ENCODE assay signal across 8 cellular contexts in genomic region chr18:59308201-59309014, GRCh38. TPM values are rescaled to one million over a fixed set of nuclear protein-coding genes. Genes with fewer than 3 reads are reported as not detected.
DNase-seq lines count a peak whose midpoint lies in the region; ATAC-seq, FAIRE-seq and TF ChIP-seq lines count a peak whose summit lies in the region.

No MANE protein-coding gene starts in this region.

- no peak overlapping the region for H3K27ac Mint-ChIP-seq in activated CD8-positive, alpha-beta T cell treated with anti-CD3 and anti-CD28 coated beads, Interleukin-2, amount 10 ng/mL, durations not matched to agents 7 days and 5 days

- H3K27ac ChIP-seq in H1 (ENCODE audit: low read depth, low read length) (no peak overlapping the region), mesendoderm (ENCODE audit: low read depth, low read length) (no peak overlapping the region)

- peak overlapping the region; percentile 90; the same call in 1 of the 2 replicates for H2AFZ ChIP-seq in H1 (ENCODE audit: low read length)

- peaks cover 0 to 13% (median 6%) of the 10 kb centered on the region in 4 experiments; a peak in 6 of 7 replicates for H3K27me3 ChIP-seq in H1 (replicated peaks in 1 of 4; ENCODE audit: control insufficient read depth in 3 of 4, extremely low read depth in 1 of 4, insufficient read depth in 3 of 4, low read length in 3 of 4)
- H3K27me3 ChIP-seq in mesendoderm (ENCODE audit: insufficient read depth, low read length, poor library complexity): no peaks in the 10 kb centered on the region

- H3K36me3 ChIP-seq in H1 (ENCODE audit: control insufficient read depth in 2 of 4, insufficient read depth in 4 of 4, low read length in 3 of 4) (no peaks in the 10 kb centered on the region), mesendoderm (ENCODE audit: control insufficient read depth, insufficient read depth, low read length) (no peaks in the 10 kb centered on the region)

- H2BK15ac ChIP-seq in H1 (ENCODE audit: low read length) (no peak overlapping the region), mesendoderm (replicated peaks; ENCODE audit: low read depth) (no peak overlapping the region)

- H3K14ac ChIP-seq in H1 (ENCODE audit: insufficient read length): no peak overlapping the region

- TF ChIP-seq POLR2A in H1 (IDR thresholded peaks at IDR 0.05; ENCODE audit: control extremely low read depth in 1 of 2, low read depth in 2 of 2, low read length in 2 of 2): no peak

- CTCF ChIA-PET in activated CD8-positive, alpha-beta T cell treated with anti-CD3 and anti-CD28 coated beads, Interleukin-2, amount 10 ng/mL, durations not matched to agents 7 days and 5 days (lab: Charles Lee): interaction anchor here (0.6 to 5.3 kb wide), 23 partner anchors 8 to 515 kb away, joined by 3 to 113 read pairs (median 4); partner anchors contain the start of gene CPLX4
- CTCF ChIA-PET in H1 (lab: Charles Lee; ENCODE audit: partially characterized antibody): interaction anchor here (0.6 to 4.8 kb wide), 41 partner anchors 10 to 1553 kb away, joined by 3 to 70 read pairs (median 4); partner anchors contain the start of genes CPLX4, LMAN1 and RAX

- no peaks in the 10 kb centered on the region for H4K20me1 ChIP-seq in H1 (replicated peaks in 1 of 2; ENCODE audit: control insufficient read depth in 1 of 2, insufficient read depth in 2 of 2, low read length in 2 of 2)

- H3K4me3 ChIP-seq in H1 (ENCODE audit: extremely low read depth in 1 of 4, insufficient read depth in 2 of 4, low read depth in 3 of 4, low read length in 4 of 4): peak overlapping the region; percentile 14 to 54 (median 47); a peak in 7 of 8 replicates
- no peak overlapping the region for H3K4me3 ChIP-seq in mesendoderm (ENCODE audit: low read length)

- H3K4me1 ChIP-seq in H1 (replicated peaks in 1 of 4; ENCODE audit: control insufficient read depth in 3 of 4, insufficient read depth in 4 of 4, low read length in 3 of 4) (no peaks in the 10 kb centered on the region; a peak in 1 of 7 replicates), mesendoderm (ENCODE audit: control insufficient read depth, low read depth, low read length) (no peaks in the 10 kb centered on the region)

- H3K36me3 Mint-ChIP-seq in activated CD8-positive, alpha-beta T cell treated with anti-CD3 and anti-CD28 coated beads, Interleukin-2, amount 10 ng/mL, durations not matched to agents 7 days and 5 days (ENCODE audit: low read depth): no peaks in the 10 kb centered on the region

- no peak overlapping the region for H2BK20ac ChIP-seq in H1 (ENCODE audit: low read length)

- no peak overlapping the region for H3K23ac ChIP-seq in H1 (ENCODE audit: insufficient read length)
- H3K23ac ChIP-seq in mesendoderm (ENCODE audit: low read length): no peak overlapping the region

- H3K9me3 ChIP-seq in H1 (ENCODE audit: insufficient read depth in 2 of 2, low read depth in 1 of 2, low read length in 1 of 2): no peaks in the 10 kb centered on the region

- TF ChIP-seq EP300 in H1 (IDR thresholded peaks at IDR 0.05; ENCODE audit: borderline replicate concordance in 1 of 2, low read depth in 2 of 2, low read length in 2 of 2): no peak

- H3K4ac ChIP-seq in H1 (replicated peaks; ENCODE audit: insufficient read length, low read depth, low read length) (no peak overlapping the region), mesendoderm (ENCODE audit: low read depth, low read length) (no peak overlapping the region)

- no peak overlapping the region; the same call in 1 of the 2 replicates for H3K18ac ChIP-seq in H1 (ENCODE audit: extremely low read depth, low read length)
- H3K18ac ChIP-seq in mesendoderm (ENCODE audit: low read length): no peak overlapping the region

- no peak overlapping the region for H2BK120ac ChIP-seq in H1 (replicated peaks; ENCODE audit: low read depth, low read length)
- no peak overlapping the region for H2BK120ac ChIP-seq in mesendoderm (ENCODE audit: low read depth, low read length)

- H4K8ac ChIP-seq in H1 (ENCODE audit: extremely low read depth, insufficient read depth, low read length) (peak overlapping the region; percentile 81; the same call in 1 of the 2 replicates), mesendoderm (ENCODE audit: low read depth, low read length) (no peak overlapping the region)

- H2BK12ac ChIP-seq in H1 (ENCODE audit: low read depth, low read length): peak overlapping the region; percentile 50; the same call in 1 of the 2 replicates

- H3K79me1 ChIP-seq in H1 (ENCODE audit: low read depth, low read length) (no peaks in the 10 kb centered on the region), mesendoderm (ENCODE audit: low read length) (no peaks in the 10 kb centered on the region)

- no peaks in the 10 kb centered on the region for H3K9me3 Mint-ChIP-seq in activated CD8-positive, alpha-beta T cell treated with anti-CD3 and anti-CD28 coated beads, Interleukin-2, amount 10 ng/mL, durations not matched to agents 7 days and 5 days (ENCODE audit: insufficient read depth)

- WGBS in H1 (ENCODE audit: extremely low coverage in 1 of 2, insufficient coverage in 1 of 2, insufficient read length in 1 of 2, insufficient replicate concordance in 2 of 2, low coverage in 1 of 2, low lambda C conversion rate in 2 of 2, missing lambda C conversion rate in 1 of 2), 2 experiments: 10% methylated on average over 44 of the region's 47 CpGs; no CpG with 5 or more reads in 1 of the 2 experiments
- WGBS in mesendoderm (ENCODE audit: extremely low coverage, insufficient coverage, low lambda C conversion rate): no CpG with 5 or more reads among the region's 47 CpGs

- no peak overlapping the region for H4K5ac ChIP-seq in H1 (ENCODE audit: insufficient read length, low read depth, low read length)
- H4K5ac ChIP-seq in mesendoderm (ENCODE audit: low read length): no peak overlapping the region

- H3K4me3 Mint-ChIP-seq in activated CD8-positive, alpha-beta T cell treated with anti-CD3 and anti-CD28 coated beads, Interleukin-2, amount 10 ng/mL, durations not matched to agents 7 days and 5 days: peak overlapping the region; percentile 52

- H3K79me2 ChIP-seq in H1 (ENCODE audit: control insufficient read depth in 1 of 2, insufficient read depth in 2 of 2, low read length in 2 of 2) (no peaks in the 10 kb centered on the region), mesendoderm (ENCODE audit: control insufficient read depth, insufficient read depth, low read length) (no peaks in the 10 kb centered on the region)

- peak; percentile 58 to 92 (median 74) for TF ChIP-seq CTCF in H1 (IDR thresholded peaks at IDR 0.05; ENCODE audit: control extremely low read depth in 1 of 3, insufficient read depth in 1 of 3, low read depth in 1 of 3, low read length in 3 of 3)

- H2BK5ac ChIP-seq in H1 (ENCODE audit: low read depth, low read length) (no peak overlapping the region), mesendoderm (ENCODE audit: low read length) (no peak overlapping the region)

- H3K23me2 ChIP-seq in H1 (ENCODE audit: low read depth, low read length): peaks cover 2% of the 10 kb centered on the region; the same call in 1 of the 2 replicates

- H3K56ac ChIP-seq in H1 (replicated peaks; ENCODE audit: insufficient read length, low read depth, low read length) (no peak overlapping the region), mesendoderm (ENCODE audit: low read length) (peak overlapping the region; percentile 71)

- H3K9ac ChIP-seq in H1 (replicated peaks in 1 of 4; ENCODE audit: extremely low read depth in 1 of 4, low read depth in 3 of 4, low read length in 3 of 4): no peak overlapping the region
- peak overlapping the region; percentile 37 for H3K9ac ChIP-seq in mesendoderm (ENCODE audit: low read length)

- H3K27me3 Mint-ChIP-seq in activated CD8-positive, alpha-beta T cell treated with anti-CD3 and anti-CD28 coated beads, Interleukin-2, amount 10 ng/mL, durations not matched to agents 7 days and 5 days (ENCODE audit: low read depth): peaks cover 47% of the 10 kb centered on the region

- no peak overlapping the region for H4K91ac ChIP-seq in H1 (replicated peaks; ENCODE audit: insufficient read length, low read length)

- peak; percentile 75 to 82 for TF ChIP-seq RAD21 in H1 (IDR thresholded peaks at IDR 0.05 in 1 of 2, conservative IDR thresholded peaks at IDR 0.05 in 1 of 2; ENCODE audit: low read depth in 2 of 2, low read length in 2 of 2)

- DNase-seq in Ammon's horn (ENCODE audit: low spot score) (peak; percentile 55), GM19240 (ENCODE audit: insufficient read length, low spot score) (peak; percentile 54), NCI-H774 (lab: John Stamatoyannopoulos, UW) (peak; percentile 77), H1 (ENCODE audit: low read depth in 1 of 2, low spot score in 2 of 2) (peak; percentile 15 to 89), mesendoderm (peak; percentile 71)
- peak; percentile 73 for DNase-seq in activated CD8-positive, alpha-beta T cell treated with anti-CD3 and anti-CD28 coated beads, Interleukin-2, amount 10 ng/mL, durations not matched to agents 7 days and 5 days
- DNase-seq in stimulated activated CD8-positive, alpha-beta memory T cell treated with anti-CD3 and anti-CD28 coated beads, Interleukin-15, amount 100 ng/mL, for 48 hours (ENCODE audit: low read depth in 2 of 2): peak; percentile 41 to 44

- H3K4me1 Mint-ChIP-seq in activated CD8-positive, alpha-beta T cell treated with anti-CD3 and anti-CD28 coated beads, Interleukin-2, amount 10 ng/mL, durations not matched to agents 7 days and 5 days (ENCODE audit: low read depth): no peaks in the 10 kb centered on the region

- no peak overlapping the region for H2AK5ac ChIP-seq in H1 (ENCODE audit: low read depth, low read length)
- H2AK5ac ChIP-seq in mesendoderm (ENCODE audit: low read length): no peak overlapping the region

- peak; percentile 87 for ATAC-seq in HG03460 (IDR thresholded peaks at IDR 0.05; ENCODE audit: unreplicated experiment)
- peak; percentile 95 for ATAC-seq in activated CD8-positive, alpha-beta T cell treated with anti-CD3 and anti-CD28 coated beads, Interleukin-2, amount 10 ng/mL, durations not matched to agents 7 days and 5 days

- FAIRE-seq in H1 (lab: Jason Lieb, UNC): no peak

- POLR2A ChIA-PET in activated CD8-positive, alpha-beta T cell treated with anti-CD3 and anti-CD28 coated beads, Interleukin-2, amount 10 ng/mL, durations not matched to agents 7 days and 5 days (lab: Charles Lee): no interaction called here
- POLR2A ChIA-PET in H1 (lab: Charles Lee; ENCODE audit: partially characterized antibody): interaction anchor here (1.1 to 1.6 kb wide), 2 partner anchors 16 to 94 kb away, joined by 3 read pairs; no protein-coding TSS in a partner anchor

- H3K4me2 ChIP-seq in H1 (ENCODE audit: insufficient read depth in 1 of 2, low read depth in 2 of 2, low read length in 2 of 2) (peak overlapping the region; percentile 44 to 85), mesendoderm (ENCODE audit: low read length) (peak overlapping the region; percentile 63)

RNA-seq across cellular contexts. Expression of gene CPLX4, which starts 10.0 kb away (rescaled TPM):
- total RNA-seq in activated CD8-positive, alpha-beta T cell treated with anti-CD3 and anti-CD28 coated beads, Interleukin-2, amount 10 ng/mL, durations not matched to agents 7 days and 5 days: not detected
- not detected in 2 replicates for total RNA-seq in H1 (2021; fragmentation: NEBNext Ultra II Directional; extraction: Animal tissue kit (Norgen Biotek cat#: 25700))
- not detected in 2 replicates for polyA plus RNA-seq in H1 (2011; rRNA removed)
- polyA plus RNA-seq in H1 (2011; cell fraction: cytosol; rRNA removed): not detected
- polyA plus RNA-seq in H1 (2011; cell fraction: nucleus; rRNA removed): not detected
- polyA plus RNA-seq in H1 (2012, experiment 1 of 2): not detected in 4 replicates
- not detected for polyA plus RNA-seq in H1 (2012, experiment 2 of 2)
- polyA plus RNA-seq in H1 (2013, experiment 1 of 2): not detected
- not detected for polyA plus RNA-seq in H1 (2013, experiment 2 of 2)
- polyA minus RNA-seq in H1 (2011; rRNA and poly(A)+ RNA removed): not detected in 2 replicates
- not detected for polyA minus RNA-seq in H1 (2011; cell fraction: cytosol; rRNA and poly(A)+ RNA removed)
- polyA minus RNA-seq in H1 (2011; cell fraction: nucleus; rRNA and poly(A)+ RNA removed): not detected
- polyA plus RNA-seq in mesendoderm (2013, experiment 1 of 2): not detected
- polyA plus RNA-seq in mesendoderm (2013, experiment 2 of 2): not detected

RNA-seq across cellular contexts. Expression of gene RAX, which starts 35.2 kb away (rescaled TPM):
- not detected for total RNA-seq in activated CD8-positive, alpha-beta T cell treated with anti-CD3 and anti-CD28 coated beads, Interleukin-2, amount 10 ng/mL, durations not matched to agents 7 days and 5 days
- total RNA-seq in H1 (2021; fragmentation: NEBNext Ultra II Directional; extraction: Animal tissue kit (Norgen Biotek cat#: 25700)): 0.52 and 0.80 TPM in 2 replicates
- polyA plus RNA-seq in H1 (2011; rRNA removed): 0.12 and 0.36 TPM in 2 replicates
- polyA plus RNA-seq in H1 (2011; cell fraction: cytosol; rRNA removed): 0.18 TPM
- 0.83 TPM for polyA plus RNA-seq in H1 (2011; cell fraction: nucleus; rRNA removed)
- polyA plus RNA-seq in H1 (2012, experiment 1 of 2): 0.09 to 0.31 TPM (median 0.22 TPM) in 3 of 4 replicates, not detected in the other
- 0.14 TPM for polyA plus RNA-seq in H1 (2012, experiment 2 of 2)
- polyA plus RNA-seq in H1 (2013, experiment 1 of 2): 0.14 TPM
- 0.11 TPM for polyA plus RNA-seq in H1 (2013, experiment 2 of 2)
- polyA minus RNA-seq in H1 (2011; rRNA and poly(A)+ RNA removed): not detected in 2 replicates
- 0.59 TPM for polyA minus RNA-seq in H1 (2011; cell fraction: cytosol; rRNA and poly(A)+ RNA removed)
- polyA minus RNA-seq in H1 (2011; cell fraction: nucleus; rRNA and poly(A)+ RNA removed): 1.6 TPM
- 0.06 TPM for polyA plus RNA-seq in mesendoderm (2013, experiment 1 of 2)
- polyA plus RNA-seq in mesendoderm (2013, experiment 2 of 2): 0.04 TPM

RNA-seq across cellular contexts. Expression of gene LMAN1, which starts 50.7 kb away (rescaled TPM):
- 10 to 100 TPM; 57.2 to 59.1 TPM for total RNA-seq in activated CD8-positive, alpha-beta T cell treated with anti-CD3 and anti-CD28 coated beads, Interleukin-2, amount 10 ng/mL, durations not matched to agents 7 days and 5 days
- total RNA-seq in H1 (2021; fragmentation: NEBNext Ultra II Directional; extraction: Animal tissue kit (Norgen Biotek cat#: 25700)): 69.7 and 73.6 TPM in 2 replicates
- polyA plus RNA-seq in H1 (2011; rRNA removed): 17.5 and 20.3 TPM in 2 replicates
- polyA plus RNA-seq in H1 (2011; cell fraction: cytosol; rRNA removed): 34.2 TPM
- polyA plus RNA-seq in H1 (2011; cell fraction: nucleus; rRNA removed): 18.9 TPM
- polyA plus RNA-seq in H1 (2012, experiment 1 of 2): 29.2 to 45.2 TPM (median 37.2 TPM) in 4 replicates
- 2.2 TPM for polyA plus RNA-seq in H1 (2012, experiment 2 of 2)
- polyA plus RNA-seq in H1 (2013, experiment 1 of 2): 121 TPM
- polyA plus RNA-seq in H1 (2013, experiment 2 of 2): 135 TPM
- 29.3 and 42.9 TPM in 2 replicates for polyA minus RNA-seq in H1 (2011; rRNA and poly(A)+ RNA removed)
- 75.4 TPM for polyA minus RNA-seq in H1 (2011; cell fraction: cytosol; rRNA and poly(A)+ RNA removed)
- polyA minus RNA-seq in H1 (2011; cell fraction: nucleus; rRNA and poly(A)+ RNA removed): 86.4 TPM
- 65.8 TPM for polyA plus RNA-seq in mesendoderm (2013, experiment 1 of 2)
- 62.7 TPM for polyA plus RNA-seq in mesendoderm (2013, experiment 2 of 2)
